Comparison of ENCODE assay signal across 8 cellular contexts in the genomic region with DNA sequence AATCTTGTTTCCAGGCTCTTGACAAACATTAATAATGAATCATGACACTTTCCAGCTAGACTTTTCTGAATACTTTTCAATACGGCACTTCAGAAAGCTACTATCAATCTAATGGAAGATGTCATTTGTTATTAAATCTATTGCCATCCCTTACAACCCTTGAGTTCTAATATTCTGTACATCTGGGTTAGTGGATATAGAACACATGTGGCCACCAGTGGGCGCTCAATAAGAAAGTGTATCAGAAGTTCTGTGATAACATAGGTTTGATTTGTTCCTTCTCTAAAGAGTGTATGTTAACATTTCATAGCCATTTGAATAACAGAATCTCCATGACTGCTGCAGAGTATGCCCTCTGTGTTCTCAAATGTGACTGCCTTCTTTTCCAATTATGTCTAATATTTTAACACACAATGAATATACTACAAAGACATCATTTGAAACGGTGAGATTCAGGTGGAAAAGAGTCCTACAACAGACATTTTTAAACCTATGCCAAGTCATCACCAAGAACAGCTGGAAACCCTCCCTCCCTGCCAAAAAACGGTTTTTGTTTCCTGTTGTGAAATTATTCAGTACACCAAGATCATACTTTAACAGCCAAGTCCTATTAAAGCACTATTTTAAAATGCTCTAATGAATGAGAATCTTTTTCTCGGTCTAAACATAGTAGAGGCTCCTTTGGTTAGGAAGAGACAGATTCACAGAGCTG. TPM values are rescaled to one million over a fixed set of nuclear protein-coding genes. Genes with fewer than 3 reads are reported as not detected.
A peak's percentile ranks its signal among the peaks of the same experiment; 100 is the strongest.
DNase-seq lines count a peak whose midpoint lies in the region; ATAC-seq, FAIRE-seq and TF ChIP-seq lines count a peak whose summit lies in the region.

No MANE protein-coding gene starts in this region.

- no peak overlapping the region for H3K4me2 ChIP-seq in GM12878 (ENCODE audit: control insufficient read depth, insufficient read depth)

- H3K27me3 ChIP-seq in A673 (replicated peaks; ENCODE audit: insufficient read depth, low read depth, low read length, poor library complexity) = no peaks in the 10 kb centered on the region
- H3K27me3 ChIP-seq in GM12878 (replicated peaks in 1 of 2; ENCODE audit: control insufficient read depth in 2 of 2, insufficient read depth in 2 of 2, low read length in 1 of 2) = no peaks in the 10 kb centered on the region; a peak in 2 of 4 replicates
- H3K27me3 ChIP-seq in left lung = peaks cover 0 to 12% of the 10 kb centered on the region in 2 donors
- no peaks in the 10 kb centered on the region for H3K27me3 ChIP-seq in testis

- TF ChIP-seq POLR2A in GM12878 (IDR thresholded peaks at IDR 0.05; ENCODE audit: low read depth, low read length) (no peak), testis (IDR thresholded peaks at IDR 0.05) (no peak)

- SMC1A ChIA-PET in GM12878 (lab: Charles Lee; ENCODE audit: uncharacterized antibody, unreplicated experiment) = interaction anchor here (0.6 to 1.2 kb wide), 2 partner anchors 30 to 138 kb away, joined by 3 to 4 read pairs; no protein-coding TSS in a partner anchor

- CTCF ChIA-PET in A673 (lab: Charles Lee) = no interaction called here
- CTCF ChIA-PET in GM12878 (lab: Yijun Ruan, JAX) = interaction anchor here (0.8 to 2.1 kb wide), 6 partner anchors 14 to 139 kb away, joined by 3 to 7 read pairs (median 6); no protein-coding TSS in a partner anchor

- in situ Hi-C loops in GM12878 (cut with MboI) = no loop called here

- peak; percentile 76 for ATAC-seq in GM12878
- peak; percentile 48 for ATAC-seq in left lung
- no peak for ATAC-seq in GM18519 (IDR thresholded peaks at IDR 0.05; ENCODE audit: low FRiP score, unreplicated experiment)
- ATAC-seq in GM21390 (IDR thresholded peaks at IDR 0.05; ENCODE audit: unreplicated experiment) = no peak

- intact Hi-C loops in A673 (cut with micrococcal nuclease; ENCODE audit: unreplicated experiment) (no loop called here), GM12878 (cut with micrococcal nuclease; ENCODE audit: unreplicated experiment) (loop anchor here (2.0 kb wide), 1 partner anchor 139 kb away; no protein-coding TSS in a partner anchor), left lung (cut with DNase I) (no loop called here), testis (cut with DNase I; ENCODE audit: low total_unique reads) (no loop called here)

- no peaks in the 10 kb centered on the region for H4K20me1 ChIP-seq in GM12878 (ENCODE audit: control insufficient read depth, insufficient read depth)

- peak; percentile 44 for FAIRE-seq in GM12878 (lab: Jason Lieb, UNC)

- no peak for TF ChIP-seq EP300 in GM12878 (IDR thresholded peaks at IDR 0.05; ENCODE audit: borderline replicate concordance in 1 of 2, control insufficient read depth in 1 of 2, low read depth in 2 of 2, low read length in 2 of 2)

- peaks cover 11% of the 10 kb centered on the region for H3K4me1 ChIP-seq in A673 (ENCODE audit: insufficient read depth, low read length, poor library complexity, severe bottlenecking)
- no peaks in the 10 kb centered on the region for H3K4me1 ChIP-seq in GM12878 (ENCODE audit: control insufficient read depth, insufficient read depth, low read length)
- H3K4me1 ChIP-seq in left lung = peaks cover 0 to 6% of the 10 kb centered on the region in 2 donors
- H3K4me1 ChIP-seq in testis = no peaks in the 10 kb centered on the region

- H3K36me3 ChIP-seq in A673 (ENCODE audit: insufficient read depth, low read length, poor library complexity, severe bottlenecking) (no peaks in the 10 kb centered on the region), GM12878 (ENCODE audit: control insufficient read depth in 2 of 2, insufficient read depth in 2 of 2, low read length in 1 of 2) (no peaks in the 10 kb centered on the region), left lung (no peaks in the 10 kb centered on the region), testis (ENCODE audit: low read depth, missing control alignments) (no peaks in the 10 kb centered on the region)

- POLR2A ChIA-PET in A673 (lab: Charles Lee; ENCODE audit: low non-redundant PET) = no interaction called here
- POLR2A ChIA-PET in GM12878 (lab: Charles Lee) = interaction anchor here (0.6 kb wide), 1 partner anchor 1766 kb away, joined by 3 read pairs; no protein-coding TSS in a partner anchor

- 1% methylated on average over 5 of the region's 5 CpGs for WGBS in GM12878 (ENCODE audit: insufficient coverage, insufficient replicate concordance, low lambda C conversion rate, missing lambda C conversion rate)
- 50 to 54% methylated on average over 5 of the region's 5 CpGs for WGBS in testis, 2 donors

- DNase-seq in A673 (ENCODE audit: low spot score) (peak; percentile 65), RKO (ENCODE audit: low spot score) (peak; percentile 40), GM12878 (ENCODE audit: low read depth, low spot score) (no peak), left lung (no peak), testis (peak; percentile 65)

- BruUV-seq in A673 (replicated peaks; lab: Mats Ljungman, UMichigan) = no TSS peak
- no TSS peak for BruUV-seq in GM12878 (replicated peaks; lab: Mats Ljungman, UMichigan)

- peak; percentile 48 for TF ChIP-seq RAD21 in GM12878 (IDR thresholded peaks at IDR 0.05; ENCODE audit: insufficient read depth, low read depth, low read length)

- no peaks in the 10 kb centered on the region for H3K79me2 ChIP-seq in GM12878 (ENCODE audit: control insufficient read depth, insufficient read depth, low read length)

- RAD21 ChIA-PET in GM12878 (lab: Charles Lee; ENCODE audit: unreplicated experiment) = no interaction called here

- H2AFZ ChIP-seq in GM12878 (ENCODE audit: control insufficient read depth, low read depth, low read length) = no peak overlapping the region

- TF ChIP-seq CTCF in A673 (conservative IDR thresholded peaks at IDR 0.05; ENCODE audit: low read depth, low read length) = peak; percentile 85
- TF ChIP-seq CTCF in GM12872 (IDR thresholded peaks at IDR 0.05; ENCODE audit: insufficient read depth, low read depth, low read length) = peak; percentile 76
- peak; percentile 62 to 74 (median 68) for TF ChIP-seq CTCF in GM12878 (IDR thresholded peaks at IDR 0.05 in 2 of 3, conservative IDR thresholded peaks at IDR 0.05 in 1 of 3; ENCODE audit: control insufficient read depth in 2 of 3, extremely low read depth in 1 of 3, insufficient read depth in 1 of 3, low read depth in 3 of 3, low read length in 3 of 3)
- TF ChIP-seq CTCF in left lung (IDR thresholded peaks at IDR 0.05) = peak; percentile 54
- peak in 2 of 3 experiments; percentile 26 to 44 for TF ChIP-seq CTCF in testis (IDR thresholded peaks at IDR 0.05)

- no peak overlapping the region for H3K9ac ChIP-seq in GM12878 (ENCODE audit: control insufficient read depth, insufficient read depth, low read length)

- H3K9me3 ChIP-seq in A673 (ENCODE audit: low read depth, low read length, poor library complexity, severe bottlenecking) (no peaks in the 10 kb centered on the region), GM12878 (replicated peaks; ENCODE audit: control insufficient read depth, insufficient read depth, low read length) (no peaks in the 10 kb centered on the region), left lung (no peaks in the 10 kb centered on the region), testis (no peaks in the 10 kb centered on the region)

- H3K27ac ChIP-seq in A673 (ENCODE audit: low read depth, low read length, poor library complexity, severe bottlenecking) (no peak overlapping the region), GM12878 (ENCODE audit: control insufficient read depth, insufficient read depth) (no peak overlapping the region), left lung (no peak overlapping the region), testis (no peak overlapping the region)

- H3K4me3 ChIP-seq in A673 (ENCODE audit: low read depth, low read length, poor library complexity, severe bottlenecking) (no peak overlapping the region), GM12878 (no peak overlapping the region), left lung (no peak overlapping the region), testis (no peak overlapping the region)

TF ChIP-seq in GM12878, 131 proteins besides CTCF, POLR2A, EP300 and RAD21:
- TF ChIP-seq SMC3 (IDR thresholded peaks at IDR 0.05; ENCODE audit: borderline replicate concordance, low read length) (peak; percentile 66; the same call in 1 of the 2 replicates), NBN (IDR thresholded peaks at IDR 0.05) (no peak), CREM (IDR thresholded peaks at IDR 0.05; ENCODE audit: low read depth) (no peak)
TF ChIP-seq in GM12878: peak in this region for 1.

RNA-seq across cellular contexts. Expression of a gene that starts 22.2 kb away (rescaled TPM):
- total RNA-seq in A673 (2021) (1.5 and 1.7 TPM in 2 replicates), GM12878 (2014; rRNA removed) (0.06 TPM in 1 of 2 replicates, not detected in the other), GM12878 (2014; rRNA removed; fragmentation: Illumina TruSeq; extraction: Trizol) (0.64 TPM in 1 of 2 replicates, not detected in the other), GM12878 (2021) (0.53 and 0.92 TPM in 2 replicates), left lung (10 to 100 TPM in 1 of 2 donors, 1 to 10 TPM in 1; 3.7 to 26.6 TPM), testis (10 to 100 TPM; 71.2 to 91.2 TPM)
- 1.5 and 1.7 TPM in 2 replicates for total RNA-seq in GM12878 (2013; cell fraction: nucleolus; rRNA removed)
- not detected for polyA plus RNA-seq in GM12878 (2011; ENCODE audit: low read depth)
- polyA plus RNA-seq in GM12878 (2011; rRNA removed) (0.22 and 0.50 TPM in 2 replicates), GM12878 (2014; fragmentation: Illumina TruSeq; extraction: Trizol) (not detected in 2 replicates), GM12878 (2014; fragmentation: Nextera tagmentation; extraction: Ambion mirVana) (under 1 TPM in 1 of 2 experiments, not detected in 1; 0.15 TPM), GM12878 (2014; rRNA removed) (0.18 and 0.63 TPM in 2 replicates), GM12878 (2016; fragmentation: Nextera tagmentation; extraction: Ambion mirVana) (not detected), testis (ENCODE audit: insufficient read depth, low read depth, low replicate concordance) (210 TPM)
- 0.37 TPM in 1 of 2 replicates, not detected in the other for polyA plus RNA-seq in GM12878 (2011; cell fraction: cytosol; rRNA removed)
- 0.28 TPM in 1 of 2 replicates, not detected in the other for polyA plus RNA-seq in GM12878 (2011; cell fraction: nucleus; rRNA removed)
- 0.12 and 0.31 TPM in 2 replicates for polyA plus RNA-seq in GM12878 (2012)
- 0.82 and 1.0 TPM in 2 replicates for polyA minus RNA-seq in GM12878 (2011; rRNA and poly(A)+ RNA removed)
- polyA minus RNA-seq in GM12878 (2011; cell fraction: cytosol; rRNA and poly(A)+ RNA removed) = not detected in 2 replicates
- 0.73 TPM in 1 of 2 replicates, not detected in the other for polyA minus RNA-seq in GM12878 (2011; cell fraction: nucleus; rRNA and poly(A)+ RNA removed)

Comparison
In these comparisons a context has a peak if more than half of its experiments do, and no peak if none do; other contexts are left out.
1. DNase-seq: peak in A673 (single experiment), RKO (single experiment) and testis (single experiment); none in GM12878 (single experiment) and left lung (0 of 2).
2. CTCF ChIP-seq: peak in every context shown above with its lines; median percentile 85 in A673; 76 in GM12872; 68 in GM12878; 54 in left lung; 35 in testis.
3. ATAC-seq: peak in GM12878 (single experiment) and left lung (single experiment); none in GM18519 (single experiment) and GM21390 (single experiment).